In genomic region chr19:19461671-19462622, GRCh38 we compare ENCODE assay signal across 8 cellular contexts. TPM values are rescaled to one million over a fixed set of nuclear protein-coding genes. Genes with fewer than 3 reads are reported as not detected.
DNase-seq lines count a peak whose midpoint lies in the region; ATAC-seq and TF ChIP-seq lines count a peak whose summit lies in the region.

No MANE protein-coding gene starts in this region.

- H3K4me1 Mint-ChIP-seq in activated naive CD8-positive, alpha-beta T cell treated with anti-CD3 and anti-CD28 coated beads for 36 hours: peaks cover 69% of the 10 kb centered on the region
- H3K4me1 Mint-ChIP-seq in progenitor cell of endocrine pancreas (ENCODE audit: low read depth): peaks cover 47% of the 10 kb centered on the region

- peaks cover 11% of the 10 kb centered on the region for H3K9me3 Mint-ChIP-seq in activated naive CD8-positive, alpha-beta T cell treated with anti-CD3 and anti-CD28 coated beads for 36 hours
- peaks cover 3% of the 10 kb centered on the region for H3K9me3 Mint-ChIP-seq in progenitor cell of endocrine pancreas (ENCODE audit: low read depth)

- DNase-seq in AG08396 (ENCODE audit: low spot score) (peak; percentile 61), Kasumi-1 (lab: John Stamatoyannopoulos, UW) (peak; percentile 73 to 75), cardiac septum (ENCODE audit: low spot score) (peak; percentile 81), progenitor cell of endocrine pancreas (ENCODE audit: low spot score, unreplicated experiment) (peak; percentile 27), HuH-7 (ENCODE audit: low spot score) (no peak), germinal center (ENCODE audit: low spot score) (no peak)
- DNase-seq in activated naive CD8-positive, alpha-beta T cell treated with anti-CD3 and anti-CD28 coated beads for 36 hours: peak; percentile 51

- intact Hi-C loops in cardiac septum (cut with DNase I): loop anchor here (5.0 kb wide), 1 partner anchor 55 kb away; the partner anchor contains the start of gene GATAD2A

- no peak for TF ChIP-seq CTCF in progenitor cell of endocrine pancreas (IDR thresholded peaks at IDR 0.05; ENCODE audit: unreplicated experiment)

- H3K27ac Mint-ChIP-seq in activated naive CD8-positive, alpha-beta T cell treated with anti-CD3 and anti-CD28 coated beads for 36 hours: peak overlapping the region; percentile 100
- peak overlapping the region; percentile 97 for H3K27ac Mint-ChIP-seq in progenitor cell of endocrine pancreas

- ATAC-seq in GM18502 (IDR thresholded peaks at IDR 0.05; ENCODE audit: poor library complexity, unreplicated experiment): no peak

- peaks cover 43% of the 10 kb centered on the region for H3K36me3 Mint-ChIP-seq in activated naive CD8-positive, alpha-beta T cell treated with anti-CD3 and anti-CD28 coated beads for 36 hours
- peaks cover 16% of the 10 kb centered on the region for H3K36me3 Mint-ChIP-seq in progenitor cell of endocrine pancreas (ENCODE audit: insufficient read depth)

- no peaks in the 10 kb centered on the region for H3K27me3 Mint-ChIP-seq in activated naive CD8-positive, alpha-beta T cell treated with anti-CD3 and anti-CD28 coated beads for 36 hours
- H3K27me3 Mint-ChIP-seq in progenitor cell of endocrine pancreas: no peaks in the 10 kb centered on the region

- H3K4me3 Mint-ChIP-seq in activated naive CD8-positive, alpha-beta T cell treated with anti-CD3 and anti-CD28 coated beads for 36 hours: peak overlapping the region; percentile 90
- no peak overlapping the region for H3K4me3 Mint-ChIP-seq in progenitor cell of endocrine pancreas (ENCODE audit: low read depth)

RNA-seq across cellular contexts. Expression of gene TSSK6, which starts 53.4 kb away (rescaled TPM):
- 1 to 10 TPM; 3.0 to 3.1 TPM for total RNA-seq in activated naive CD8-positive, alpha-beta T cell treated with anti-CD3 and anti-CD28 coated beads for 36 hours
- 1.2 TPM for total RNA-seq in cardiac septum
- 2.7 and 3.3 TPM in 2 replicates for total RNA-seq in progenitor cell of endocrine pancreas

RNA-seq across cellular contexts. Expression of gene NDUFA13, which starts 54.1 kb away (rescaled TPM):
- 100 to 1,000 TPM; 306 to 312 TPM for total RNA-seq in activated naive CD8-positive, alpha-beta T cell treated with anti-CD3 and anti-CD28 coated beads for 36 hours
- total RNA-seq in cardiac septum: 779 TPM
- total RNA-seq in progenitor cell of endocrine pancreas: 346 and 347 TPM in 2 replicates

RNA-seq across cellular contexts. Expression of gene GATAD2A, which starts 56.5 kb away (rescaled TPM):
- total RNA-seq in activated naive CD8-positive, alpha-beta T cell treated with anti-CD3 and anti-CD28 coated beads for 36 hours: 100 to 1,000 TPM; 196 to 202 TPM
- 39.9 TPM for total RNA-seq in cardiac septum
- 91.0 and 98.7 TPM in 2 replicates for total RNA-seq in progenitor cell of endocrine pancreas

Comparison
In these comparisons a context has a peak if more than half of its experiments do, and no peak if none do; other contexts are left out.
1. DNase-seq: peak in AG08396 (single experiment), Kasumi-1 (2 of 2), activated naive CD8-positive, alpha-beta T cell treated with anti-CD3 and anti-CD28 coated beads for 36 hours (single experiment), cardiac septum (single experiment) and progenitor cell of endocrine pancreas (single experiment); none in HuH-7 (single experiment) and germinal center (single experiment).